In genomic region chr1:25774921-25775774, GRCh38 we compare ENCODE assay signal across 8 cellular contexts. TPM values are rescaled to one million over a fixed set of nuclear protein-coding genes. Genes with fewer than 3 reads are reported as not detected.
DNase-seq lines count a peak whose midpoint lies in the region; ATAC-seq and TF ChIP-seq lines count a peak whose summit lies in the region.

No MANE protein-coding gene starts in this region.

- peaks cover 6% of the 10 kb centered on the region for H3K27me3 Mint-ChIP-seq in activated naive CD8-positive, alpha-beta T cell treated with anti-CD3 and anti-CD28 coated beads, Interleukin-2, amount 50 U/mL, for 24 hours
- H3K27me3 Mint-ChIP-seq in osteocyte (ENCODE audit: unreplicated experiment) = no peaks in the 10 kb centered on the region

- H3K14ac ChIP-seq in IMR-90 (replicated peaks; ENCODE audit: low read depth, low read length) = no peak overlapping the region

- no peaks in the 10 kb centered on the region for H3K36me3 Mint-ChIP-seq in activated naive CD8-positive, alpha-beta T cell treated with anti-CD3 and anti-CD28 coated beads, Interleukin-2, amount 50 U/mL, for 24 hours (ENCODE audit: low read depth)
- peaks cover 50% of the 10 kb centered on the region for H3K36me3 Mint-ChIP-seq in osteocyte (ENCODE audit: unreplicated experiment)

- CTCF ChIA-PET in IMR-90 (lab: Yijun Ruan, JAX) = no interaction called here

- H2BK15ac ChIP-seq in IMR-90 (ENCODE audit: low read depth, low read length) = no peak overlapping the region

- no peak overlapping the region for H3K4me2 ChIP-seq in IMR-90 (ENCODE audit: low read depth, low read length)

- H3K27me3 ChIP-seq in IMR-90 (ENCODE audit: control insufficient read depth, insufficient read depth, low read length) = no peaks in the 10 kb centered on the region

- no peak overlapping the region for H4K5ac ChIP-seq in IMR-90 (ENCODE audit: low read depth, low read length)

- H3K9me3 Mint-ChIP-seq in activated naive CD8-positive, alpha-beta T cell treated with anti-CD3 and anti-CD28 coated beads, Interleukin-2, amount 50 U/mL, for 24 hours = no peaks in the 10 kb centered on the region
- no peaks in the 10 kb centered on the region for H3K9me3 Mint-ChIP-seq in osteocyte (ENCODE audit: unreplicated experiment)

- H3K9ac ChIP-seq in IMR-90 (ENCODE audit: low read depth, low read length) = no peak overlapping the region

- H2BK5ac ChIP-seq in IMR-90 (ENCODE audit: low read depth, low read length, poor library complexity, severe bottlenecking) = no peak overlapping the region

- TF ChIP-seq CTCF in IMR-90 (conservative IDR thresholded peaks at IDR 0.05; ENCODE audit: low read depth, low read length) (no peak), osteocyte (IDR thresholded peaks at IDR 0.05) (no peak)

- H3K9me1 ChIP-seq in IMR-90 (ENCODE audit: insufficient read depth, low read length) = peaks cover 6% of the 10 kb centered on the region

- POLR2A ChIA-PET in IMR-90 (lab: Charles Lee; ENCODE audit: unreplicated experiment) = no interaction called here

- peak overlapping the region; percentile 52 for H3K4me3 Mint-ChIP-seq in activated naive CD8-positive, alpha-beta T cell treated with anti-CD3 and anti-CD28 coated beads, Interleukin-2, amount 50 U/mL, for 24 hours
- no peak overlapping the region for H3K4me3 Mint-ChIP-seq in osteocyte (ENCODE audit: unreplicated experiment)

- H3K4me1 ChIP-seq in IMR-90 (ENCODE audit: control insufficient read depth, insufficient read depth, low read length) = peaks cover 4% of the 10 kb centered on the region; the same call in 1 of the 2 replicates

- no peak overlapping the region for H3K23ac ChIP-seq in IMR-90 (ENCODE audit: low read depth, low read length)

- H3K36me3 ChIP-seq in IMR-90 (ENCODE audit: control insufficient read depth, insufficient read depth, low read length) = peaks cover 24% of the 10 kb centered on the region; the same call in 1 of the 2 replicates

- H2AFZ ChIP-seq in IMR-90 (replicated peaks; ENCODE audit: low read length, poor library complexity) = peak overlapping the region; percentile 35

- H2AK9ac ChIP-seq in IMR-90 (replicated peaks; ENCODE audit: low read depth, low read length, poor library complexity) = no peak overlapping the region

- no peaks in the 10 kb centered on the region for H3K9me3 ChIP-seq in IMR-90 (ENCODE audit: control insufficient read depth, insufficient read depth, low read length)

- H3K4me1 Mint-ChIP-seq in activated naive CD8-positive, alpha-beta T cell treated with anti-CD3 and anti-CD28 coated beads, Interleukin-2, amount 50 U/mL, for 24 hours = peaks cover 53% of the 10 kb centered on the region
- peaks cover 30% of the 10 kb centered on the region for H3K4me1 Mint-ChIP-seq in osteocyte (ENCODE audit: unreplicated experiment)

- H2AK5ac ChIP-seq in IMR-90 (ENCODE audit: low read depth, low read length) = no peak overlapping the region

- no peak overlapping the region for H2BK20ac ChIP-seq in IMR-90 (ENCODE audit: low read depth, low read length)

- no peak overlapping the region for H4K8ac ChIP-seq in IMR-90 (ENCODE audit: low read depth in 2 of 2, low read length in 2 of 2)

- intact Hi-C loops in IMR-90 (cut with micrococcal nuclease) = no loop called here

- 46% methylated on average over 10 of the region's 16 CpGs; no CpG with 5 or more reads in 1 of the 2 experiments for WGBS in IMR-90 (ENCODE audit: extremely low coverage in 2 of 2, insufficient read length in 1 of 2), 2 experiments

- TF ChIP-seq RAD21 in IMR-90 (IDR thresholded peaks at IDR 0.05; ENCODE audit: low read length) = no peak

- in situ Hi-C loops in IMR-90 (cut with MboI; ENCODE audit: low sequenced_read_pairs) = no loop called here

- no peak overlapping the region for H3K4me3 ChIP-seq in IMR-90 (ENCODE audit: insufficient read depth, low read depth, low read length)

- ATAC-seq in IMR-90 (ENCODE audit: low read depth) (0 out of 2 replicates have a peak, but pooled peaks have one; percentile 21), GM19328 (IDR thresholded peaks at IDR 0.05; ENCODE audit: unreplicated experiment) (no peak), GM18502 (IDR thresholded peaks at IDR 0.05; ENCODE audit: poor library complexity, unreplicated experiment) (no peak)
- peak; percentile 86 for ATAC-seq in activated naive CD8-positive, alpha-beta T cell treated with anti-CD3 and anti-CD28 coated beads, Interleukin-2, amount 50 U/mL, for 24 hours

- DNase-seq in IMR-90 (no peak), T-helper 2 cell (peak; percentile 23 to 94 (median 75)), osteocyte (ENCODE audit: extremely low spot score, unreplicated experiment) (no peak), HuH-7 (ENCODE audit: low spot score) (no peak)
- peak; percentile 83 for DNase-seq in activated naive CD8-positive, alpha-beta T cell treated with anti-CD3 and anti-CD28 coated beads, Interleukin-2, amount 50 U/mL, for 24 hours
- peak; percentile 73 to 76 for DNase-seq in stimulated activated CD4-positive, alpha-beta T cell treated with anti-CD3 and anti-CD28 coated beads, Interleukin-4, amount 100 ng/mL, for 48 hours (ENCODE audit: low read depth in 2 of 2)

- no peaks in the 10 kb centered on the region for H3K79me1 ChIP-seq in IMR-90 (ENCODE audit: low read depth in 1 of 2, low read length in 2 of 2)

- H4K91ac ChIP-seq in IMR-90 (ENCODE audit: insufficient read depth, low read depth, low read length) = no peak overlapping the region

- no peak overlapping the region for H3K4ac ChIP-seq in IMR-90 (ENCODE audit: low read depth, low read length)

- no peaks in the 10 kb centered on the region for H4K20me1 ChIP-seq in IMR-90 (ENCODE audit: insufficient read depth, low read length)

- no peak overlapping the region for H2BK120ac ChIP-seq in IMR-90 (ENCODE audit: low read depth, low read length)

- peak overlapping the region; percentile 75 for H3K27ac Mint-ChIP-seq in activated naive CD8-positive, alpha-beta T cell treated with anti-CD3 and anti-CD28 coated beads, Interleukin-2, amount 50 U/mL, for 24 hours
- no peak overlapping the region for H3K27ac Mint-ChIP-seq in osteocyte (ENCODE audit: unreplicated experiment)

- dilution Hi-C loops in IMR-90 (cut with HindIII; ENCODE audit: low sequenced_read_pairs, unreplicated experiment) = no loop called here

- no peak overlapping the region for H3K56ac ChIP-seq in IMR-90 (ENCODE audit: extremely low read depth, insufficient read depth, low read length)

- no peak for TF ChIP-seq POLR2A in IMR-90 (IDR thresholded peaks at IDR 0.05; ENCODE audit: low read depth, low read length)

- H3K18ac ChIP-seq in IMR-90 (ENCODE audit: low read depth, low read length) = no peak overlapping the region

- no peak overlapping the region for H3K27ac ChIP-seq in IMR-90 (ENCODE audit: insufficient read depth, low read length)

- no TSS peak for BruUV-seq in IMR-90 (replicated peaks; lab: Mats Ljungman, UMichigan)

TF ChIP-seq in IMR-90, 13 proteins besides CTCF, POLR2A, EP300 and RAD21:
- TF ChIP-seq NFE2L2 (IDR thresholded peaks at IDR 0.05; ENCODE audit: low read depth, low read length) (no peak), CHD1 (IDR thresholded peaks at IDR 0.05; ENCODE audit: low read depth, low read length) (no peak), RCOR1 (IDR thresholded peaks at IDR 0.05; ENCODE audit: insufficient replicate concordance, low read length) (no peak), CEBPB (IDR thresholded peaks at IDR 0.05; ENCODE audit: low read depth, low read length) (no peak), MAZ (IDR thresholded peaks at IDR 0.05; ENCODE audit: borderline replicate concordance, low read depth, low read length) (no peak), BHLHE40 (IDR thresholded peaks at IDR 0.05; ENCODE audit: low read depth, low read length) (no peak), SMC3 (IDR thresholded peaks at IDR 0.05; ENCODE audit: low read depth, low read length) (no peak), MAFK (IDR thresholded peaks at IDR 0.05; ENCODE audit: low read depth, low read length) (no peak), ELK1 (IDR thresholded peaks at IDR 0.05; ENCODE audit: borderline replicate concordance, low read depth, low read length) (no peak), MXI1 (IDR thresholded peaks at IDR 0.05; ENCODE audit: borderline replicate concordance, low read depth, low read length) (no peak), FOS (IDR thresholded peaks at IDR 0.05; ENCODE audit: low read depth, low read length) (no peak), RFX5 (IDR thresholded peaks at IDR 0.05; ENCODE audit: low read depth, low read length) (no peak)
- TF ChIP-seq, protein P1, sequence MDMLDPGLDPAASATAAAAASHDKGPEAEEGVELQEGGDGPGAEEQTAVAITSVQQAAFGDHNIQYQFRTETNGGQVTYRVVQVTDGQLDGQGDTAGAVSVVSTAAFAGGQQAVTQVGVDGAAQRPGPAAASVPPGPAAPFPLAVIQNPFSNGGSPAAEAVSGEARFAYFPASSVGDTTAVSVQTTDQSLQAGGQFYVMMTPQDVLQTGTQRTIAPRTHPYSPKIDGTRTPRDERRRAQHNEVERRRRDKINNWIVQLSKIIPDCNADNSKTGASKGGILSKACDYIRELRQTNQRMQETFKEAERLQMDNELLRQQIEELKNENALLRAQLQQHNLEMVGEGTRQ (IDR thresholded peaks at IDR 0.05; ENCODE audit: low read depth, low read length) = no peak
TF ChIP-seq in IMR-90: peak in this region for 0.

RNA-seq across cellular contexts. Expression of gene SELENON, which starts 24.8 kb away (rescaled TPM):
- total RNA-seq in IMR-90 (2012; rRNA removed) (9.1 and 10.0 TPM in 2 replicates), osteocyte (126 and 129 TPM in 2 replicates)
- 86.4 and 114 TPM in 2 replicates for polyA plus RNA-seq in IMR-90 (2012; rRNA removed)
- polyA plus RNA-seq in IMR-90 (2012; cell fraction: cytosol; rRNA removed) = 67.8 and 132 TPM in 2 replicates
- polyA plus RNA-seq in IMR-90 (2012; cell fraction: nucleus; rRNA removed; ENCODE audit: low replicate concordance) = 82.8 and 113 TPM in 2 replicates

RNA-seq across cellular contexts. Expression of gene MTFR1L, which starts 44.6 kb away (rescaled TPM):
- total RNA-seq in IMR-90 (2012; rRNA removed) = 57.2 and 69.7 TPM in 2 replicates
- polyA plus RNA-seq in IMR-90 (2012; rRNA removed) = 69.1 and 80.0 TPM in 2 replicates
- 89.0 and 279 TPM in 2 replicates for polyA plus RNA-seq in IMR-90 (2012; cell fraction: cytosol; rRNA removed)
- 122 and 153 TPM in 2 replicates for polyA plus RNA-seq in IMR-90 (2012; cell fraction: nucleus; rRNA removed; ENCODE audit: low replicate concordance)
- total RNA-seq in osteocyte = 70.6 and 76.8 TPM in 2 replicates

Comparison
In these comparisons a context has a peak if more than half of its experiments do, and no peak if none do; other contexts are left out.
1. ATAC-seq: peak in IMR-90 (single experiment) and activated naive CD8-positive, alpha-beta T cell treated with anti-CD3 and anti-CD28 coated beads, Interleukin-2, amount 50 U/mL, for 24 hours (single experiment); none in GM19328 (single experiment) and GM18502 (single experiment).
2. DNase-seq: peak in T-helper 2 cell (5 of 5), activated naive CD8-positive, alpha-beta T cell treated with anti-CD3 and anti-CD28 coated beads, Interleukin-2, amount 50 U/mL, for 24 hours (single experiment) and stimulated activated CD4-positive, alpha-beta T cell treated with anti-CD3 and anti-CD28 coated beads, Interleukin-4, amount 100 ng/mL, for 48 hours (2 of 2); none in IMR-90 (single experiment), osteocyte (single experiment) and HuH-7 (single experiment).
3. RNA of gene SELENON, which starts 24.8 kb away (total RNA-seq): 126 to 129 TPM in osteocyte; 9.1 to 10.0 TPM in IMR-90; every median in the first group is over 10 times any median in the second.